10 cellular contexts compared by ENCODE assay signal in the genomic region with DNA sequence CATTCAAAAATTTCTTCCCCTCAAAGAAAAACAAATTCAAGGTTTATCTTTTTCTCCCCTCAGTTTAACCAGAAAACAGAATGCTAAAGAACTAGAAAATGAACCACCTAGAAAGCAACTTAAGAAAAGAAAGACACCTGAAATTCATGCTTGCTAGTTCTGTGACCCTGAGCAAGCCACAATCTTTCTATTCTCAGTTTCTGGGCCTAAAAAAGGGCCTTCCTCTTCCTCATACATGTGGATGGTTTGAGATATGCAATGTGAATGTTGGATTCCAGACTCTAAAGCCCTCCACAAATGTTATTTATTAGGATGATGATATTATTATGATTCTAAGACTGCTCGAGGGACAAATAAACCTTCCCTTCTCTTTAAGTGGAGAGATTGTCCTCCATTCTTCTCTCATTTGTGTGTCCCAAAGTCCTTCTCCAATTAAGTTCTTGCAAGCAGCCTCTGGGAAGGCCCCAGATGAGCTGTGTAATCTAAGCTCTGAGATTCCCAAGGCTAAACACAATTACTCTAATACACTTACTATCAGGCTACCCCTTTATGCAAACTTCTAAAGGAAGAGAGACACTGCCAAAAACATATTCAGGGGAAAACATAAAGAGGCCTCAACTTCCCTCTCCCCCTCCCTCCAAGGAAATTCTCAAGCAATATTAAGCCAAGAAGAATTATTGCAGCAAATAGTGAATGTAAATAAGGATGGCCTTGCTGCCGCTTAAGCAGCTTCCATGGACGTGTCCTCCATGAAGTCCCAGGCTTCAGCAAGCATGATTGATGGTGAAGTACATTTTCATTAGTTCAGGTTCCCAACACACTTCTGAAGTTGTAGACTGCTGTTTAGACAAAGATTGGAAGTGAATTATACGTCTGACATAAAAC.
DNase-seq lines count a peak whose midpoint lies in the region; ATAC-seq, FAIRE-seq and TF ChIP-seq lines count a peak whose summit lies in the region.
"Had no signal": no experiment of that assay in that cellular context is flagged by ENCODE, and none has a peak within 500 bp of the region (broad histone marks: within the 10 kb centered on the region; RNA-seq: fewer than 3 reads in every experiment).

No MANE protein-coding gene starts in this region.

- TF ChIP-seq POLR2A in GM12892 (IDR thresholded peaks at IDR 0.05; ENCODE audit: low read depth, low read length) (no peak), esophagus muscularis mucosa (IDR thresholded peaks at IDR 0.05; ENCODE audit: low read depth) (no peak)

- no peaks in the 10 kb centered on the region for H3K9me3 ChIP-seq in esophagus muscularis mucosa
- H3K9me3 ChIP-seq: lower lobe of right lung had no signal

- no peaks in the 10 kb centered on the region for H3K36me3 ChIP-seq in esophagus muscularis mucosa

- DNase-seq in GM12892 (ENCODE audit: insufficient read length) (no peak), MV-4-11 (lab: John Stamatoyannopoulos, UW) (peak; percentile 6), NCI-H82 (lab: John Stamatoyannopoulos, UW) (no peak), D341Med (ENCODE audit: low spot score) (no peak), NCI-H1694 treated with DMSO at 0.1 percent for 48 hours (lab: John Stamatoyannopoulos, UW) (no peak), esophagus muscularis mucosa (ENCODE audit: extremely low spot score) (no peak)
- DNase-seq: activated T-cell treated with anti-CD3 and anti-CD28 coated beads for 4 hours, lower lobe of right lung had no signal

- ATAC-seq in GM19463 (IDR thresholded peaks at IDR 0.05; ENCODE audit: unreplicated experiment) (peak; percentile 96), HG02943 (IDR thresholded peaks at IDR 0.05; ENCODE audit: low read depth, unreplicated experiment) (peak; percentile 88)
- ATAC-seq: lower lobe of right lung had no signal

- no peak overlapping the region for H3K27ac ChIP-seq in esophagus muscularis mucosa (replicated peaks in 1 of 4)
- H3K27ac ChIP-seq: lower lobe of right lung had no signal

- intact Hi-C loops in esophagus muscularis mucosa (cut with DNase I) = no loop called here

- FAIRE-seq in GM12892 (lab: Jason Lieb, UNC) = peak; percentile 90

- WGBS in esophagus muscularis mucosa = 61% methylated on average over 4 of the region's 4 CpGs

- TF ChIP-seq CTCF in esophagus muscularis mucosa (IDR thresholded peaks at IDR 0.05) = no peak

- no peak overlapping the region for H3K4me3 ChIP-seq in esophagus muscularis mucosa
- H3K4me3 ChIP-seq: lower lobe of right lung had no signal

- H3K4me1 ChIP-seq in esophagus muscularis mucosa = no peaks in the 10 kb centered on the region
- H3K4me1 ChIP-seq: lower lobe of right lung had no signal

- TF ChIP-seq EP300 in esophagus muscularis mucosa (IDR thresholded peaks at IDR 0.05) = no peak

- no peaks in the 10 kb centered on the region for H3K27me3 ChIP-seq in esophagus muscularis mucosa
